22 cellular contexts compared by ENCODE assay signal in the genomic region with DNA sequence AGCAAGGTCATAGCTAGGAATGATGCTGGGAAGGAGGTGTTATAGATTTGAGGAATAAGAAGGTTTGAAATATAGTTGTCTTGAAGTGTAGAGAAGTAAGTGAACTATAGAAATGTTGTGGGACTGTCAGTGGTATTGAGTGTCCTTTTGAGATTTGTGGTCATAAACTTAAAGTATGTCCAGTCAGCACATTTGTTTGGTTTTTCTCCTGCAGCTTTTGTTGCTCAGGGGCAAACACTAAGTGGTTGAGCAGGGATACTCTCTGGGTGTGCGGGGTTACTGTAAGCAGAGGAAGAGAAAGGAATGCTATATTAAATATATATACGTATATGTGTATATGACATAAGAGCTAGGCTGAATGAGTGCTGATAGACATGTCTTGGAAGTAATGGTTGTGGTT.
"Had no signal": no experiment of that assay in that cellular context is flagged by ENCODE, and none has a peak within 500 bp of the region (broad histone marks: within the 10 kb centered on the region; RNA-seq: fewer than 3 reads in every experiment).

No MANE protein-coding gene starts in this region.

- DNase-seq: colonic mucosa; cortex of kidney; effector CD8-positive, alpha-beta T cell; effector memory CD8-positive, alpha-beta T cell; endodermal cell; erythroblast; esophagus squamous epithelium; foreskin fibroblast; foreskin melanocyte; gastrocnemius medialis; glutamatergic neuron; head of caudate nucleus; heart right ventricle; hippocampal formation; left cardiac atrium; lower lobe of right lung; mesenchymal stem cell; mucosa of descending colon had no signal

- ATAC-seq: effector memory CD8-positive, alpha-beta T cell; esophagus mucosa; heart right ventricle; left lung; left ventricle myocardium superior; lower lobe of right lung; mucosa of descending colon had no signal

- H3K4me1 ChIP-seq: colonic mucosa, esophagus squamous epithelium, gastrocnemius medialis, heart right ventricle, left lung, lower lobe of right lung had no signal

- H3K27me3 ChIP-seq: colonic mucosa, esophagus squamous epithelium, gastrocnemius medialis, heart right ventricle, left lung had no signal

- H3K36me3 ChIP-seq: colonic mucosa, esophagus squamous epithelium, gastrocnemius medialis, lower lobe of right lung had no signal

- H3K4me3 ChIP-seq: colonic mucosa, esophagus squamous epithelium, gastrocnemius medialis, heart right ventricle, left lung, lower lobe of right lung, mucosa of descending colon had no signal

- H3K27ac ChIP-seq: colonic mucosa, epithelial cell of prostate, esophagus squamous epithelium, gastrocnemius medialis, heart right ventricle, left lung, lower lobe of right lung had no signal

- H3K9me3 ChIP-seq: colonic mucosa, esophagus squamous epithelium, gastrocnemius medialis, left lung, lower lobe of right lung, mucosa of descending colon had no signal
